Comparison of ENCODE assay signal across 7 cellular contexts in the genomic region with DNA sequence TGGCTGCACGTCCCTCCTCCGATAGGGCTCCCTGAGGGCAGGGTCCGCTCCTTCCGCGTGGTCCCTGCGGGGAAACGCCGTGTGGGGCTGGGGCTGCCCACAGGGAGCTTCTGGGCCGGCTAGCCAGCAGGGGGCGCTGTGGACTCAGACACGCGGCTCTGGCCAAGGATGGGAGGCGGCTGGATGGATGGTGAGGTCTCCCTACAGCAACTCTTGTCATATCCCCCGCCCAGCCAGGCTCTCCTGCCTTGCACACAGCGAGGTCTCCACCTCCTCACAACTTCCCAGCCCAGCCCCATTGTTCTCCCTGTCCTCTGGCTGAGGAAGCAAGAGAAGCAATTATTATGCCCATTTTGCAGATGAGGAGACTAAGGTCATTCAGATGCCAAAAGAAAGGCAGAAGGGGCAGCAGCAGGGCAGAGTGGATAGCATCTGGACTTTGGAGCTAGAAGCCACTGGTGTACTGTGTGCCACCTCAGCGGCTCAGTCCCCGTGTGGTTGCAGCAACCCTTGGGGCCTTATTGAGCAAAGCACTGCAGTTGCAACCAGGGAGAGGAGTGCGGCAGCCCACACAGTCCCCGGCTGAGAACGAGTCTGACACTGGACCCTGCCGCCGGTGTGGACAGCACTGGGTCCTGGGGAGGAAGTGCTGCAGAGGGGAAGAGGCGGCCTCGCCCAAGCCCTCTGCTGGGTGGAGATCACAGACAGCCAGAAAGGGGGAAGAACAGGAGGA.
DNase-seq lines count a peak whose midpoint lies in the region; ATAC-seq and TF ChIP-seq lines count a peak whose summit lies in the region.

No MANE protein-coding gene starts in this region.

- peak; percentile 91 for DNase-seq in activated T-cell treated with anti-CD3 and anti-CD28 coated beads, Interleukin-2, amount 50 U/mL, for 1 hour
- DNase-seq in foreskin fibroblast (peak in 1 of 2 donors; percentile 50), progenitor cell of endocrine pancreas (ENCODE audit: low spot score, unreplicated experiment) (no peak)

- H3K4me1 Mint-ChIP-seq in progenitor cell of endocrine pancreas (ENCODE audit: low read depth) = peaks cover 24% of the 10 kb centered on the region

- ATAC-seq in GM19023 (IDR thresholded peaks at IDR 0.05; ENCODE audit: unreplicated experiment) = peak; percentile 49
- ATAC-seq in GM19455 (IDR thresholded peaks at IDR 0.05; ENCODE audit: unreplicated experiment) = no peak
- ATAC-seq in HG03565 (IDR thresholded peaks at IDR 0.05; ENCODE audit: unreplicated experiment) = no peak

- H2AFZ ChIP-seq in OCI-LY3 (ENCODE audit: low read depth, low read length) = no peak overlapping the region

- H3K27me3 ChIP-seq in OCI-LY3 (ENCODE audit: low read depth, low read length) = 0 out of 2 replicates have a peak, but pooled peaks cover 5% of the 10 kb centered on the region

- H3K27me3 Mint-ChIP-seq in progenitor cell of endocrine pancreas = peaks cover 9% of the 10 kb centered on the region

- no peak overlapping the region for H3K4me3 Mint-ChIP-seq in progenitor cell of endocrine pancreas (ENCODE audit: low read depth)

- no peaks in the 10 kb centered on the region for H3K36me3 ChIP-seq in OCI-LY3 (replicated peaks; ENCODE audit: low read depth, low read length)

- H3K9me3 ChIP-seq in OCI-LY3 (ENCODE audit: insufficient read depth, low read length) = no peaks in the 10 kb centered on the region

- no peaks in the 10 kb centered on the region for H3K9me3 Mint-ChIP-seq in progenitor cell of endocrine pancreas (ENCODE audit: low read depth)

- no peak overlapping the region for H3K9ac ChIP-seq in OCI-LY3 (ENCODE audit: low read length)

- H4K20me1 ChIP-seq in OCI-LY3 (ENCODE audit: insufficient read depth, low read length) = no peaks in the 10 kb centered on the region

- H3K4me3 ChIP-seq in OCI-LY3 (ENCODE audit: low read length) = no peak overlapping the region
- H3K4me3 ChIP-seq in foreskin fibroblast (ENCODE audit: low read depth in 1 of 2, low read length in 2 of 2) = no peak overlapping the region

- H3K4me2 ChIP-seq in OCI-LY3 (ENCODE audit: low read length) = peak overlapping the region; percentile 46

- H3K27ac ChIP-seq in OCI-LY3 (ENCODE audit: low read length) = no peak overlapping the region

- TF ChIP-seq CTCF in OCI-LY3 (IDR thresholded peaks at IDR 0.05; ENCODE audit: low read depth, low read length) (peak; percentile 82), foreskin fibroblast (IDR thresholded peaks at IDR 0.05; ENCODE audit: low read depth, low read length) (peak; percentile 41), progenitor cell of endocrine pancreas (IDR thresholded peaks at IDR 0.05; ENCODE audit: unreplicated experiment) (peak; percentile 47)

- peaks cover 33% of the 10 kb centered on the region for H3K4me1 ChIP-seq in OCI-LY3 (ENCODE audit: low read length)

- H3K79me2 ChIP-seq in OCI-LY3 (ENCODE audit: low read length) = no peaks in the 10 kb centered on the region

- no peaks in the 10 kb centered on the region for H3K36me3 Mint-ChIP-seq in progenitor cell of endocrine pancreas (ENCODE audit: insufficient read depth)

- no peak overlapping the region for H3K27ac Mint-ChIP-seq in progenitor cell of endocrine pancreas
